ENCODE assay signal across 9 cellular contexts in genomic region chr17:74757931-74758845, GRCh38. TPM values are rescaled to one million over a fixed set of nuclear protein-coding genes. Genes with fewer than 3 reads are reported as not detected.
DNase-seq lines count a peak whose midpoint lies in the region; ATAC-seq, FAIRE-seq and TF ChIP-seq lines count a peak whose summit lies in the region.
"Had no signal": no experiment of that assay in that cellular context is flagged by ENCODE, and none has a peak within 500 bp of the region (broad histone marks: within the 10 kb centered on the region; RNA-seq: fewer than 3 reads in every experiment).

No MANE protein-coding gene starts in this region.

- intact Hi-C loops in kidney (cut with DNase I): no loop called here

- DNase-seq in T-helper 1 cell (no peak), kidney (peak; percentile 82), suprapubic skin (ENCODE audit: low spot score in 2 of 2) (no peak), hepatic stellate cell (ENCODE audit: low spot score) (no peak), epidermal melanocyte (ENCODE audit: insufficient read length, low spot score) (no peak)

- no peaks in the 10 kb centered on the region for H3K9me3 ChIP-seq in kidney (ENCODE audit: control insufficient read depth in 1 of 2, low read length in 2 of 2)
- H3K9me3 ChIP-seq in suprapubic skin: no peaks in the 10 kb centered on the region

- peak overlapping the region; percentile 82 for H3K27ac Mint-ChIP-seq in T-helper 1 cell treated with Interleukin-12 subunit alpha and Interleukin-12 subunit beta and Interleukin-4 antibody, amounts not matched to agents 30 μg/mL and 1 μg/mL, for 36 hours
- H3K27ac Mint-ChIP-seq in activated naive CD8-positive, alpha-beta T cell: peak overlapping the region; percentile 81

- TF ChIP-seq POLR2A in suprapubic skin (IDR thresholded peaks at IDR 0.05): no peak

- no peak for ATAC-seq in HG02884 (IDR thresholded peaks at IDR 0.05; ENCODE audit: unreplicated experiment)

- H3K9me3 Mint-ChIP-seq in T-helper 1 cell treated with Interleukin-12 subunit alpha and Interleukin-12 subunit beta and Interleukin-4 antibody, amounts not matched to agents 30 μg/mL and 1 μg/mL, for 36 hours: no peaks in the 10 kb centered on the region
- H3K9me3 Mint-ChIP-seq in activated naive CD8-positive, alpha-beta T cell (ENCODE audit: low read depth): no peaks in the 10 kb centered on the region

- H3K36me3 Mint-ChIP-seq in T-helper 1 cell treated with Interleukin-12 subunit alpha and Interleukin-12 subunit beta and Interleukin-4 antibody, amounts not matched to agents 30 μg/mL and 1 μg/mL, for 36 hours (ENCODE audit: low read depth): peaks cover 13% of the 10 kb centered on the region
- no peaks in the 10 kb centered on the region for H3K36me3 Mint-ChIP-seq in activated naive CD8-positive, alpha-beta T cell

- peaks cover 58% of the 10 kb centered on the region for H3K4me1 Mint-ChIP-seq in T-helper 1 cell treated with Interleukin-12 subunit alpha and Interleukin-12 subunit beta and Interleukin-4 antibody, amounts not matched to agents 30 μg/mL and 1 μg/mL, for 36 hours (ENCODE audit: low read depth)
- H3K4me1 Mint-ChIP-seq in activated naive CD8-positive, alpha-beta T cell (ENCODE audit: low read depth): peaks cover 77% of the 10 kb centered on the region

- no peaks in the 10 kb centered on the region for H3K27me3 ChIP-seq in suprapubic skin

- TF ChIP-seq CTCF in kidney (IDR thresholded peaks at IDR 0.05; ENCODE audit: borderline replicate concordance, extremely low read depth, insufficient read depth) (no peak), suprapubic skin (IDR thresholded peaks at IDR 0.05) (no peak)

- 26% methylated on average over 16 of the region's 26 CpGs for WGBS in suprapubic skin

- H3K4me1 ChIP-seq in kidney (ENCODE audit: control insufficient read depth in 1 of 2, insufficient read depth in 1 of 2, low read depth in 1 of 2, low read length in 2 of 2) (peaks cover 37 to 50% of the 10 kb centered on the region in 2 donors), suprapubic skin (peaks cover 69% of the 10 kb centered on the region)

- H3K4me3 Mint-ChIP-seq in T-helper 1 cell treated with Interleukin-12 subunit alpha and Interleukin-12 subunit beta and Interleukin-4 antibody, amounts not matched to agents 30 μg/mL and 1 μg/mL, for 36 hours: peak overlapping the region; percentile 69
- H3K4me3 Mint-ChIP-seq in activated naive CD8-positive, alpha-beta T cell: peak overlapping the region; percentile 77

- H3K36me3 ChIP-seq in kidney (ENCODE audit: control insufficient read depth in 1 of 2, insufficient read depth in 2 of 2, low read length in 2 of 2) (peaks cover 0 to 2% of the 10 kb centered on the region in 2 donors), suprapubic skin (peaks cover 2% of the 10 kb centered on the region)

- no peaks in the 10 kb centered on the region for H3K27me3 Mint-ChIP-seq in T-helper 1 cell treated with Interleukin-12 subunit alpha and Interleukin-12 subunit beta and Interleukin-4 antibody, amounts not matched to agents 30 μg/mL and 1 μg/mL, for 36 hours (ENCODE audit: low read depth)
- H3K27me3 Mint-ChIP-seq in activated naive CD8-positive, alpha-beta T cell: no peaks in the 10 kb centered on the region

- peak overlapping the region in 1 of 2 donors; percentile 34 for H3K9ac ChIP-seq in kidney (ENCODE audit: low read length in 2 of 2)

- TF ChIP-seq EP300 in suprapubic skin (IDR thresholded peaks at IDR 0.05): no peak

- FAIRE-seq in kidney (lab: Jason Lieb, UNC): no peak

- no peak overlapping the region for H3K4me3 ChIP-seq in kidney (ENCODE audit: low read length in 2 of 2)
- H3K4me3 ChIP-seq in suprapubic skin: peak overlapping the region; percentile 28

- H3K27ac ChIP-seq in kidney (ENCODE audit: low read depth in 2 of 2, low read length in 2 of 2) (peak overlapping the region; percentile 63 to 79), suprapubic skin (peak overlapping the region; percentile 78)

RNA-seq across cellular contexts. Expression of gene NHERF1, which starts 9.8 kb away (rescaled TPM):
- total RNA-seq in kidney (71.3 TPM), suprapubic skin (10 to 100 TPM; 21.1 to 53.8 (median 42.0) TPM)
- polyA plus RNA-seq in kidney (ENCODE audit: insufficient read depth, low read depth, low replicate concordance): 448 TPM

RNA-seq across cellular contexts. Expression of gene NAT9, which starts 18.0 kb away (rescaled TPM):
- total RNA-seq in kidney (41.5 TPM), suprapubic skin (10 to 100 TPM; 21.0 to 32.7 (median 24.4) TPM)
- polyA plus RNA-seq in kidney (ENCODE audit: insufficient read depth, low read depth, low replicate concordance): 33.5 TPM

RNA-seq across cellular contexts. Expression of gene RAB37, which starts 21.1 kb away (rescaled TPM):
- total RNA-seq in kidney: 5.6 TPM
- 1.7 TPM for polyA plus RNA-seq in kidney (ENCODE audit: insufficient read depth, low read depth, low replicate concordance)
- under 1 TPM in 2 of 4 donors, not detected in 2; 0.32 to 0.38 TPM for total RNA-seq in suprapubic skin

RNA-seq across cellular contexts. Expression of gene CD300LF, which starts 45.5 kb away (rescaled TPM):
- total RNA-seq in kidney: 3.1 TPM
- polyA plus RNA-seq in kidney (ENCODE audit: insufficient read depth, low read depth, low replicate concordance): 0.49 TPM
- not detected for total RNA-seq in suprapubic skin
- total RNA-seq: lung microvascular endothelial cell had no signal
